14 cellular contexts compared by ENCODE assay signal in genomic region chr20:37382539-37383120, GRCh38. TPM values are rescaled to one million over a fixed set of nuclear protein-coding genes. Genes with fewer than 3 reads are reported as not detected.
DNase-seq lines count a peak whose midpoint lies in the region; ATAC-seq lines count a peak whose summit lies in the region.
"Had no signal": no experiment of that assay in that cellular context is flagged by ENCODE, and none has a peak within 500 bp of the region (broad histone marks: within the 10 kb centered on the region; RNA-seq: fewer than 3 reads in every experiment).

No MANE protein-coding gene starts in this region.

- peak in 1 of 5 donors; percentile 31 for DNase-seq in CD8-positive, alpha-beta memory T cell
- DNase-seq in activated naive CD8-positive, alpha-beta T cell treated with anti-CD3 and anti-CD28 coated beads, Interleukin-2, amount 10 ng/mL, durations not matched to agents 7 days and 5 days, result no peak
- DNase-seq in naive thymus-derived CD4-positive, alpha-beta T cell, result no peak
- DNase-seq in germinal center (ENCODE audit: low spot score), result no peak
- no peak for DNase-seq in KG1 (lab: John Stamatoyannopoulos, UW)
- no peak for DNase-seq in C1 segment of cervical spinal cord (lab: John Stamatoyannopoulos, UW)
- DNase-seq: left cardiac atrium, NCI-H1105, NCI-H510A treated with DMSO at 0.1 percent for 48 hours, occipital lobe, SHP77 had no signal

- H3K27me3 ChIP-seq in ACC112 (ENCODE audit: insufficient read depth, low read length), result no peaks in the 10 kb centered on the region
- H3K27me3 ChIP-seq in CD8-positive, alpha-beta memory T cell (ENCODE audit: insufficient read depth, low read length, poor library complexity, severe bottlenecking), result no peaks in the 10 kb centered on the region
- no peaks in the 10 kb centered on the region for H3K27me3 ChIP-seq in naive thymus-derived CD4-positive, alpha-beta T cell (ENCODE audit: control insufficient read depth in 2 of 2, insufficient read depth in 2 of 2, low read length in 2 of 2)

- H3K9me3 Mint-ChIP-seq in CD8-positive, alpha-beta memory T cell, result no peaks in the 10 kb centered on the region
- H3K9me3 Mint-ChIP-seq in activated naive CD8-positive, alpha-beta T cell treated with anti-CD3 and anti-CD28 coated beads, Interleukin-2, amount 10 ng/mL, durations not matched to agents 7 days and 5 days, result no peaks in the 10 kb centered on the region
- peaks cover 0 to 3% (median 0%) of the 10 kb centered on the region in 11 donors for H3K9me3 Mint-ChIP-seq in naive thymus-derived CD4-positive, alpha-beta T cell
- H3K9me3 Mint-ChIP-seq: WTC11 had no signal

- H3K36me3 ChIP-seq in ACC112 (ENCODE audit: insufficient read depth, low read length), result no peaks in the 10 kb centered on the region
- no peaks in the 10 kb centered on the region for H3K36me3 ChIP-seq in CD8-positive, alpha-beta memory T cell (ENCODE audit: insufficient read depth, low read length)
- H3K36me3 ChIP-seq in naive thymus-derived CD4-positive, alpha-beta T cell (ENCODE audit: control insufficient read depth in 2 of 3, insufficient read depth in 3 of 3, low read length in 3 of 3), result no peaks in the 10 kb centered on the region

- H3K4me3 ChIP-seq in ACC112 (ENCODE audit: low read depth, low read length), result no peak overlapping the region
- H3K4me3 ChIP-seq in CD8-positive, alpha-beta memory T cell (ENCODE audit: low read length), result no peak overlapping the region
- no peak overlapping the region for H3K4me3 ChIP-seq in naive thymus-derived CD4-positive, alpha-beta T cell (ENCODE audit: low read length)

- H3K4me1 ChIP-seq in ACC112 (ENCODE audit: control insufficient read depth, insufficient read depth, low read length, unreplicated experiment), result peaks cover 28% of the 10 kb centered on the region
- H3K4me1 ChIP-seq in CD8-positive, alpha-beta memory T cell (ENCODE audit: insufficient read depth, low read length), result peaks cover 5% of the 10 kb centered on the region
- peaks cover 4 to 5% of the 10 kb centered on the region in 2 donors for H3K4me1 ChIP-seq in naive thymus-derived CD4-positive, alpha-beta T cell (ENCODE audit: control insufficient read depth in 2 of 2, insufficient read depth in 2 of 2, low read length in 2 of 2)

- no peaks in the 10 kb centered on the region for H3K36me3 Mint-ChIP-seq in CD8-positive, alpha-beta memory T cell
- no peaks in the 10 kb centered on the region for H3K36me3 Mint-ChIP-seq in activated naive CD8-positive, alpha-beta T cell treated with anti-CD3 and anti-CD28 coated beads, Interleukin-2, amount 10 ng/mL, durations not matched to agents 7 days and 5 days
- H3K36me3 Mint-ChIP-seq in naive thymus-derived CD4-positive, alpha-beta T cell, result no peaks in the 10 kb centered on the region

- H3K27ac ChIP-seq in ACC112 (ENCODE audit: low read depth, low read length), result peak overlapping the region; percentile 40; the same call in 1 of the 2 replicates
- H3K27ac ChIP-seq in CD8-positive, alpha-beta memory T cell (ENCODE audit: low read depth, low read length), result no peak overlapping the region
- H3K27ac ChIP-seq in naive thymus-derived CD4-positive, alpha-beta T cell (ENCODE audit: low read depth, low read length), result no peak overlapping the region

- peak overlapping the region; percentile 59 to 74 (median 64) for H3K4me3 Mint-ChIP-seq in CD8-positive, alpha-beta memory T cell
- peak overlapping the region; percentile 6 for H3K4me3 Mint-ChIP-seq in activated naive CD8-positive, alpha-beta T cell treated with anti-CD3 and anti-CD28 coated beads, Interleukin-2, amount 10 ng/mL, durations not matched to agents 7 days and 5 days
- H3K4me3 Mint-ChIP-seq in naive thymus-derived CD4-positive, alpha-beta T cell, result peak overlapping the region; percentile 35 to 85 (median 71)

- H3K79me2 ChIP-seq in ACC112 (ENCODE audit: control insufficient read depth, insufficient read depth, low read length, unreplicated experiment), result no peaks in the 10 kb centered on the region

- intact Hi-C loops in naive thymus-derived CD4-positive, alpha-beta T cell (cut with micrococcal nuclease), result loop anchor here (5.0 to 10.0 kb wide), 3 partner anchors 35 to 378 kb away; partner anchors contain the start of gene SRC (in 1 of the 2)

- H3K27me3 Mint-ChIP-seq in CD8-positive, alpha-beta memory T cell, result no peaks in the 10 kb centered on the region
- H3K27me3 Mint-ChIP-seq in activated naive CD8-positive, alpha-beta T cell treated with anti-CD3 and anti-CD28 coated beads, Interleukin-2, amount 10 ng/mL, durations not matched to agents 7 days and 5 days, result peaks cover 4% of the 10 kb centered on the region
- peaks cover 0 to 7% (median 0%) of the 10 kb centered on the region in 5 donors for H3K27me3 Mint-ChIP-seq in naive thymus-derived CD4-positive, alpha-beta T cell

- H3K4me1 Mint-ChIP-seq in CD8-positive, alpha-beta memory T cell, result peaks cover 6 to 7% (median 6%) of the 10 kb centered on the region in 3 donors
- peaks cover 4% of the 10 kb centered on the region for H3K4me1 Mint-ChIP-seq in activated naive CD8-positive, alpha-beta T cell treated with anti-CD3 and anti-CD28 coated beads, Interleukin-2, amount 10 ng/mL, durations not matched to agents 7 days and 5 days
- peaks cover 4 to 13% (median 6%) of the 10 kb centered on the region in 7 donors for H3K4me1 Mint-ChIP-seq in naive thymus-derived CD4-positive, alpha-beta T cell

- H2AFZ ChIP-seq in ACC112 (ENCODE audit: low read length, unreplicated experiment), result no peak overlapping the region

- POLR2A ChIA-PET in CD8-positive, alpha-beta memory T cell (lab: Charles Lee), result no interaction called here
- POLR2A ChIA-PET in activated naive CD8-positive, alpha-beta T cell treated with anti-CD3 and anti-CD28 coated beads, Interleukin-2, amount 10 ng/mL, durations not matched to agents 7 days and 5 days (lab: Charles Lee), result no interaction called here
- POLR2A ChIA-PET in naive thymus-derived CD4-positive, alpha-beta T cell (lab: Charles Lee), result interaction anchor here (1.0 kb wide), 1 partner anchor 11 kb away, joined by 3 read pairs; no protein-coding TSS in a partner anchor

- CTCF ChIA-PET in CD8-positive, alpha-beta memory T cell (lab: Charles Lee), result interaction anchor here (1.3 kb wide), 1 partner anchor 187 kb away, joined by 3 read pairs; no protein-coding TSS in a partner anchor
- CTCF ChIA-PET in naive thymus-derived CD4-positive, alpha-beta T cell (lab: Charles Lee), result interaction anchor here (0.7 kb wide), 1 partner anchor 14 kb away, joined by 3 read pairs; no protein-coding TSS in a partner anchor

- no peaks in the 10 kb centered on the region for H3K9me3 ChIP-seq in CD8-positive, alpha-beta memory T cell (ENCODE audit: low read length)
- H3K9me3 ChIP-seq in naive thymus-derived CD4-positive, alpha-beta T cell (ENCODE audit: control insufficient read depth in 2 of 3, low read length in 3 of 3), result no peaks in the 10 kb centered on the region

- ATAC-seq in activated naive CD8-positive, alpha-beta T cell treated with anti-CD3 and anti-CD28 coated beads, Interleukin-2, amount 10 ng/mL, durations not matched to agents 7 days and 5 days (ENCODE audit: low read depth), result no peak
- no peak for ATAC-seq in naive thymus-derived CD4-positive, alpha-beta T cell
- ATAC-seq in HG02840 (IDR thresholded peaks at IDR 0.05; ENCODE audit: low FRiP score, unreplicated experiment), result no peak
- ATAC-seq: WTC11 had no signal

- peak overlapping the region in 3 of 8 donors; percentile 68 to 85 (median 76) for H3K27ac Mint-ChIP-seq in CD8-positive, alpha-beta memory T cell
- peak overlapping the region; percentile 44 for H3K27ac Mint-ChIP-seq in activated naive CD8-positive, alpha-beta T cell treated with anti-CD3 and anti-CD28 coated beads, Interleukin-2, amount 10 ng/mL, durations not matched to agents 7 days and 5 days
- H3K27ac Mint-ChIP-seq in naive thymus-derived CD4-positive, alpha-beta T cell, result peak overlapping the region in 3 of 9 donors; percentile 18 to 67 (median 31)
- H3K27ac Mint-ChIP-seq: WTC11 had no signal

RNA-seq across cellular contexts. Expression of gene SRC, which starts 36.7 kb away (rescaled TPM):
- total RNA-seq in CD8-positive, alpha-beta memory T cell, result 1 to 10 TPM; 2.4 to 2.7 TPM
- polyA plus RNA-seq in CD8-positive, alpha-beta memory T cell, result 1.2 TPM
- total RNA-seq in activated naive CD8-positive, alpha-beta T cell treated with anti-CD3 and anti-CD28 coated beads, Interleukin-2, amount 10 ng/mL, durations not matched to agents 7 days and 5 days, result 1 to 10 TPM; 4.5 to 5.6 TPM
- total RNA-seq in naive thymus-derived CD4-positive, alpha-beta T cell, result 10 to 100 TPM in 1 of 5 experiments, 1 to 10 TPM in 4; 2.8 to 26.6 (median 4.4) TPM
- polyA plus RNA-seq in naive thymus-derived CD4-positive, alpha-beta T cell, result under 1 TPM; 0.63 to 0.82 TPM

Comparison
In these comparisons a context has a peak if more than half of its experiments do, and no peak if none do; other contexts are left out.
1. H3K4me3 Mint-ChIP-seq: peak in every context shown above with its lines; median percentile 71 in naive thymus-derived CD4-positive, alpha-beta T cell; 64 in CD8-positive, alpha-beta memory T cell; 6 in activated naive CD8-positive, alpha-beta T cell treated with anti-CD3 and anti-CD28 coated beads, Interleukin-2, amount 10 ng/mL, durations not matched to agents 7 days and 5 days.